ENCODE assay signal across 8 cellular contexts in the genomic region with DNA sequence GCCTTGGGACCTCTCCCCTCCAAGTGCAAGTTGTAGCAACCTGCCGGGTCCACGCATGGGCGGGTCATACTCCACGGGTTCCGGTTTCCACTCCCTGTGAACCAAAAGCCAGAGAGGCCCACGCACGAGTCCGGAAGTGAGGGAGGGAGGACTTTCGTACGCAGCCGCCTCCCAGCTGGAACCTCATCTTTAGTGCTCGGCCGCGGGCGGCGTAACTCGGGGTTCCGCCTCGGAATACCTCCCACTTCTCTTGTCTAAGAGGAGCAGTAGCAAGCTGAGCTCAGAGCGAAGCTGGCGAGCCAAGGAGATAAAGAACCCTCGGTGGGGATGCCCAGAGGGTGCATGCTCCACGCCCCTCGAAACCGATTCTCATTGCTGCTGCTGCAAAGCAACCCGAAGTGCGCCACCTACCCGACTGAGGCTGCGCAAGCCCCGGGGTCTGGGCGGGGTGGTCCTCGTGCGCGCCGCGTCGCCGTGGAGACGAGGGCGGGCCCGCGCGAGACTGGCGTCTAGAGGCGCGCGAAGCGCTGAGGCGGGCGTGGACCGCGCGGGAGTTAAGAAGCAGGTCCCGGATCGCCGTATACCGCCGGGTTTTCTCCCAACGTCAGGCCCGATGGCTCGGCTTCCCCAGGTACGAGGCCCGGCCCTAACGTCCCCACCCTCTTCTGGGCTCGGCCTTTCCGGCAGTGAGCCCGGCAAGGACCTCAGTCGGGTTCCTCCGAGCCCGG. TPM values are rescaled to one million over a fixed set of nuclear protein-coding genes. Genes with fewer than 3 reads are reported as not detected.
DNase-seq lines count a peak whose midpoint lies in the region; ATAC-seq and TF ChIP-seq lines count a peak whose summit lies in the region.

A gene with protein sequence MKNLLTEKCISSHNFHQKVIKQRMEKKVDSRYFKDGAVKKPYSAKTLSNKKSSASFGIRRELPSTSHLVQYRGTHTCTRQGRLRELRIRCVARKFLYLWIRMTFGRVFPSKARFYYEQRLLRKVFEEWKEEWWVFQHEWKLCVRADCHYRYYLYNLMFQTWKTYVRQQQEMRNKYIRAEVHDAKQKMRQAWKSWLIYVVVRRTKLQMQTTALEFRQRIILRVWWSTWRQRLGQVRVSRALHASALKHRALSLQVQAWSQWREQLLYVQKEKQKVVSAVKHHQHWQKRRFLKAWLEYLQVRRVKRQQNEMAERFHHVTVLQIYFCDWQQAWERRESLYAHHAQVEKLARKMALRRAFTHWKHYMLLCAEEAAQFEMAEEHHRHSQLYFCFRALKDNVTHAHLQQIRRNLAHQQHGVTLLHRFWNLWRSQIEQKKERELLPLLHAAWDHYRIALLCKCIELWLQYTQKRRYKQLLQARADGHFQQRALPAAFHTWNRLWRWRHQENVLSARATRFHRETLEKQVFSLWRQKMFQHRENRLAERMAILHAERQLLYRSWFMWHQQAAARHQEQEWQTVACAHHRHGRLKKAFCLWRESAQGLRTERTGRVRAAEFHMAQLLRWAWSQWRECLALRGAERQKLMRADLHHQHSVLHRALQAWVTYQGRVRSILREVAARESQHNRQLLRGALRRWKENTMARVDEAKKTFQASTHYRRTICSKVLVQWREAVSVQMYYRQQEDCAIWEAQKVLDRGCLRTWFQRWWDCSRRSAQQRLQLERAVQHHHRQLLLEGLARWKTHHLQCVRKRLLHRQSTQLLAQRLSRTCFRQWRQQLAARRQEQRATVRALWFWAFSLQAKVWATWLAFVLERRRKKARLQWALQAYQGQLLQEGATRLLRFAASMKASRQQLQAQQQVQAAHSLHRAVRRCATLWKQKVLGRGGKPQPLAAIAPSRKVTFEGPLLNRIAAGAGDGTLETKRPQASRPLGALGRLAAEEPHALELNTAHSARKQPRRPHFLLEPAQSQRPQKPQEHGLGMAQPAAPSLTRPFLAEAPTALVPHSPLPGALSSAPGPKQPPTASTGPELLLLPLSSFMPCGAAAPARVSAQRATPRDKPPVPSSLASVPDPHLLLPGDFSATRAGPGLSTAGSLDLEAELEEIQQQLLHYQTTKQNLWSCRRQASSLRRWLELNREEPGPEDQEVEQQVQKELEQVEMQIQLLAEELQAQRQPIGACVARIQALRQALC (plus strand): TSS at position 530 of the 728 bp plus-strand sequence. CDS start 11,749 bp downstream, outside the sequence.

- H3K4me3 Mint-ChIP-seq in chondrocyte (ENCODE audit: unreplicated experiment), result peak within 1 kb of the TSS; percentile 92

- TF ChIP-seq CTCF in chondrocyte (IDR thresholded peaks at IDR 0.05), result peak; percentile 68

- no peaks in the 10 kb centered on the region for H3K36me3 Mint-ChIP-seq in chondrocyte (ENCODE audit: low read depth)

- peaks cover 20% of the 10 kb centered on the region for H3K4me1 Mint-ChIP-seq in chondrocyte (ENCODE audit: low read depth)

- peak; percentile 65 for ATAC-seq in GM19043 (IDR thresholded peaks at IDR 0.05; ENCODE audit: low read depth, unreplicated experiment)
- peak; percentile 69 for ATAC-seq in HG03378 (IDR thresholded peaks at IDR 0.05; ENCODE audit: unreplicated experiment)

- peaks cover 4% of the 10 kb centered on the region for H3K9me3 Mint-ChIP-seq in chondrocyte (ENCODE audit: low read depth)

- H3K27ac Mint-ChIP-seq in chondrocyte (ENCODE audit: unreplicated experiment), result peak within 1 kb of the TSS; percentile 92

- DNase-seq in AML-193 (lab: John Stamatoyannopoulos, UW) (peak; percentile 90 to 95), NCI-H510A (lab: John Stamatoyannopoulos, UW) (peak; percentile 68), chondrocyte (ENCODE audit: low spot score) (peak; percentile 97), kidney glomerular epithelial cell (lab: John Stamatoyannopoulos, UW) (peak; percentile 85)
- DNase-seq in activated CD4-positive, alpha-beta T cell treated with anti-CD3 and anti-CD28 coated beads for 24 hours (ENCODE audit: low read depth in 2 of 2), result peak; percentile 92 to 93
- peak; percentile 87 to 89 for DNase-seq in stimulated activated CD4-positive, alpha-beta T cell treated with anti-CD3 and anti-CD28 coated beads, Interleukin-1b, Interleukin-23, amount 100 ng/mL, for 1 hour (ENCODE audit: low read depth in 2 of 2)

- H3K27me3 Mint-ChIP-seq in chondrocyte (ENCODE audit: low read depth), result no peaks in the 10 kb centered on the region

RNA-seq across cellular contexts. Expression of the gene that starts here (rescaled TPM):
- total RNA-seq in chondrocyte, result 20.3 to 30.9 TPM (median 22.4 TPM) in 3 replicates

Comparison
In these comparisons a context has a peak if more than half of its experiments do, and no peak if none do; other contexts are left out.
1. Peak in every context shown above with its lines: DNase-seq and ATAC-seq.